Comparison of ENCODE assay signal across 1 cellular context in genomic region chr10:6912929-6913328, GRCh38.
TF ChIP-seq lines count a peak whose summit lies in the region.

No MANE protein-coding gene starts in this region.

TF ChIP-seq in GM12878, 131 proteins besides CTCF, POLR2A, EP300 and RAD21 (continued from another document):
- TF ChIP-seq PRDM15 (CRISPR knock-in tag; IDR thresholded peaks at IDR 0.05): no peak
- TF ChIP-seq STAT3 (IDR thresholded peaks at IDR 0.05; ENCODE audit: low read depth, low read length): no peak
- no peak for TF ChIP-seq E2F8 (IDR thresholded peaks at IDR 0.05; ENCODE audit: low read depth, partially characterized antibody)
